22 cellular contexts compared by ENCODE assay signal in the genomic region with DNA sequence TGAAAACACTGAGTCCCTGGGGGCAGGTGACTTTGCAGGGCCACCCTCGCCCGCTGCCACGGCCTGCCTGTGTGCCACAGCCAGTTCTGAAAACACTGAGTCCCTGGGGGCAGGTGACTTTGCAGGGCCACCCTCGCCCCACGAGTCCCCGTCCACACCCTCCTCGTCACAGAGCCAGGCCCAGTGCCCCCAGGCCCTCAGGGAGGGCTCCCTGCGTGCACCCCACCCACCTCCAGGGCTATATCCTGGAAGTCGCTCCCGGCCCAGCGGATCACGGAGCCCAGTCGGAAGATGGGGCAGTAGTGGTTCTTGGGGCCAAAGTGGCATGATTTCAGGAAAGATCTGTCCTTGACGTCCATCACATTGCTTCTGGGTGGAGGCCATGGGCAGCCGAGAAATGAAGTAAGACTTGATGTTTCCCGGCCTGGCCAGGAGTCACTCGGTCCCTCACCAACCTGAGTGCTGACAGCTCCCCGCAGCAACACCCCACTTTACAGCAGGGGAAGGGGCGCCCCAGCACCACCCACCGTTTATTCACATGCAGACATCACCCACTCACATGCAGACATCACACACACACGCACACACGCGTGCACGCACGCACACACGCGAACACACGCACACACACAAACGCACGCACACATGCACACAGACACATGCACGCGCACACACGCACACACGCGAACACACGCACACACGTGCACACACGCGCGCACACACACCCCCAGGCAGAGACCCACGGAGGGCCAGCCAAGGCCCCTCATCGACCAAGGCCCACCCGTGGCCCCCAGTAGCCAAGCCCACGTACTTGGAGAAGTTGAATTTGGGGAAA. TPM values are rescaled to one million over a fixed set of nuclear protein-coding genes. Genes with fewer than 3 reads are reported as not detected.
DNase-seq lines count a peak whose midpoint lies in the region; ATAC-seq, FAIRE-seq and TF ChIP-seq lines count a peak whose summit lies in the region.
"Had no signal": no experiment of that assay in that cellular context is flagged by ENCODE, and none has a peak within 500 bp of the region (broad histone marks: within the 10 kb centered on the region; RNA-seq: fewer than 3 reads in every experiment).

No MANE protein-coding gene starts in this region.

- H3K27me3 ChIP-seq in ascending aorta = no peaks in the 10 kb centered on the region
- H3K27me3 ChIP-seq: right lobe of liver had no signal

- H3K4me3 Mint-ChIP-seq in IgD-negative memory B cell = peak overlapping the region; percentile 76 to 96 (median 88)
- H3K4me3 Mint-ChIP-seq: CD4-positive, alpha-beta memory T cell; naive thymus-derived CD4-positive, alpha-beta T cell had no signal

- H3K4me3 ChIP-seq in ascending aorta = no peak overlapping the region
- H3K4me3 ChIP-seq: body of pancreas, right lobe of liver, stomach, tibial nerve had no signal

- intact Hi-C loops in sciatic nerve (cut with DNase I) = no loop called here
- intact Hi-C loops in ascending aorta (cut with DNase I) = no loop called here

- H3K27me3 Mint-ChIP-seq in IgD-negative memory B cell = no peaks in the 10 kb centered on the region
- H3K27me3 Mint-ChIP-seq: CD4-positive, alpha-beta memory T cell; naive thymus-derived CD4-positive, alpha-beta T cell had no signal

- H3K4me1 ChIP-seq in ascending aorta = no peaks in the 10 kb centered on the region
- H3K4me1 ChIP-seq: body of pancreas, foreskin keratinocyte, right lobe of liver had no signal

- no peak for TF ChIP-seq CTCF in ascending aorta (IDR thresholded peaks at IDR 0.05)

- no peaks in the 10 kb centered on the region for H3K9me3 ChIP-seq in ascending aorta
- H3K9me3 ChIP-seq: body of pancreas, right lobe of liver, stomach, tibial nerve had no signal

- no peak overlapping the region for H3K27ac ChIP-seq in ascending aorta
- H3K27ac ChIP-seq: body of pancreas, foreskin keratinocyte, KMS-11, parathyroid adenoma, right lobe of liver, stomach, tibial nerve, WERI-Rb-1 had no signal

- FAIRE-seq in GM12892 (lab: Jason Lieb, UNC) = peak; percentile 21

- H3K9me3 Mint-ChIP-seq in IgD-negative memory B cell = peaks cover 0 to 3% (median 0%) of the 10 kb centered on the region in 3 donors
- H3K9me3 Mint-ChIP-seq: CD4-positive, alpha-beta memory T cell; naive thymus-derived CD4-positive, alpha-beta T cell had no signal

- DNase-seq in GM12892 (ENCODE audit: insufficient read length) (no peak), sciatic nerve (ENCODE audit: low spot score) (no peak), NCI-H82 treated with DMSO at 0.1 percent for 48 hours (lab: John Stamatoyannopoulos, UW; ENCODE audit: unreplicated experiment) (no peak), ascending aorta (ENCODE audit: low spot score in 2 of 2) (no peak), NCI-H1694 (lab: John Stamatoyannopoulos, UW) (no peak)
- DNase-seq: activated effector memory CD4-positive, alpha-beta T cell treated with Interleukin-2 at 50 U/mL for 16 hours; body of pancreas; CD4-positive, alpha-beta memory T cell; cerebellar nuclear complex; foreskin keratinocyte; mesendoderm; naive thymus-derived CD4-positive, alpha-beta T cell; NCI-H2171 treated with DMSO at 0.1 percent for 48 hours; NCI-H526 treated with DMSO at 0.1 percent for 48 hours; stomach; WERI-Rb-1 had no signal

- peaks cover 20 to 42% (median 35%) of the 10 kb centered on the region in 3 donors for H3K4me1 Mint-ChIP-seq in IgD-negative memory B cell

- peak overlapping the region; percentile 81 to 94 (median 94) for H3K27ac Mint-ChIP-seq in IgD-negative memory B cell

- ATAC-seq in esophagus mucosa (peak; percentile 7), sciatic nerve (peak; percentile 32)
- ATAC-seq: body of pancreas; naive thymus-derived CD4-positive, alpha-beta T cell had no signal

- no peaks in the 10 kb centered on the region for H3K36me3 ChIP-seq in ascending aorta
- H3K36me3 ChIP-seq: right lobe of liver, tibial nerve, WERI-Rb-1 had no signal

- H3K36me3 Mint-ChIP-seq in IgD-negative memory B cell = peaks cover 7% of the 10 kb centered on the region

- TF ChIP-seq POLR2A in GM12892 (IDR thresholded peaks at IDR 0.05; ENCODE audit: low read depth, low read length) = no peak

RNA-seq across cellular contexts. Expression of gene P2RX5, which starts 6.5 kb away (rescaled TPM):
- 13.9 TPM for polyA plus RNA-seq in GM12892 (2012; ENCODE audit: missing spikeins)
- polyA plus RNA-seq in IgD-negative memory B cell = 764 TPM
- 0.72 TPM for total RNA-seq in esophagus mucosa
- 1.8 TPM for total RNA-seq in sciatic nerve
- not detected for total RNA-seq in ascending aorta

RNA-seq across cellular contexts. Expression of gene EMC6, which starts 20.9 kb away (rescaled TPM):
- 37.1 TPM for polyA plus RNA-seq in GM12892 (2012; ENCODE audit: missing spikeins)
- 81.8 TPM for polyA plus RNA-seq in IgD-negative memory B cell
- 35.0 TPM for total RNA-seq in esophagus mucosa
- 18.4 TPM for total RNA-seq in sciatic nerve
- total RNA-seq in ascending aorta = 75.0 TPM

RNA-seq across cellular contexts. Expression of gene TAX1BP3, which starts 21.1 kb away (rescaled TPM):
- 12.0 TPM for polyA plus RNA-seq in GM12892 (2012; ENCODE audit: missing spikeins)
- polyA plus RNA-seq in IgD-negative memory B cell = 72.1 TPM
- total RNA-seq in esophagus mucosa (209 TPM), sciatic nerve (168 TPM), ascending aorta (165 TPM)

RNA-seq across cellular contexts. Expression of gene HASPIN, which starts 34.2 kb away (rescaled TPM):
- polyA plus RNA-seq in GM12892 (2012; ENCODE audit: missing spikeins) = 4.7 TPM
- 0.34 TPM for polyA plus RNA-seq in IgD-negative memory B cell
- total RNA-seq in esophagus mucosa (3.4 TPM), sciatic nerve (0.36 TPM), ascending aorta (2.7 TPM)
- total RNA-seq: body of pancreas had no signal

RNA-seq across cellular contexts. Expression of gene CTNS, which starts 52.9 kb away (rescaled TPM):
- polyA plus RNA-seq in GM12892 (2012; ENCODE audit: missing spikeins) = 5.6 TPM
- 13.0 TPM for polyA plus RNA-seq in IgD-negative memory B cell
- 4.9 TPM for total RNA-seq in esophagus mucosa
- total RNA-seq in sciatic nerve = 15.7 TPM
- total RNA-seq in ascending aorta = 16.7 TPM
